Comparison of ENCODE assay signal across 12 cellular contexts in the genomic region with DNA sequence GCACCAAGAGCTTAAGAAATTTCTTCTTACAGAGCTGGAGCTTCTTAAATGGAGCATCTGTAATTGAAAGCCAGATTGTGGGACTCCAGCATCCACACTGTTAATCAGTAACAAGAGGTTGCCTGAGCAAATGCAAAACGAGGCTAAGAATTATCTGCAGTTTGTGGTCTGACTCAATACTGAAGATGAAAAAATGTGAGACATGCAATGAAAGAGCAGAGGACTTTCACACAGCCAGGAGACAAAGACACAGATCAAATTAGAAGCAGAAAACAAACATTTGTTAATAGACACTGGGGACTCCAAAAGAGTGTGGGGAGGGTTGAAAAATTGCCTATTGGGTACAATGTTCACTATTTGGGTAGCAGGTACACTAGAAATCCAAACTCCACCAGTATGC.
A peak's percentile ranks its signal among the peaks of the same experiment; 100 is the strongest.
DNase-seq lines count a peak whose midpoint lies in the region; ATAC-seq and TF ChIP-seq lines count a peak whose summit lies in the region.
"Had no signal": no experiment of that assay in that cellular context is flagged by ENCODE, and none has a peak within 500 bp of the region (broad histone marks: within the 10 kb centered on the region; RNA-seq: fewer than 3 reads in every experiment).

No MANE protein-coding gene starts in this region.

- no peaks in the 10 kb centered on the region for H3K9me3 ChIP-seq in CD8-positive, alpha-beta memory T cell (ENCODE audit: low read length)
- H3K9me3 ChIP-seq in uterus: no peaks in the 10 kb centered on the region

- no peak for TF ChIP-seq CTCF in uterus (IDR thresholded peaks at IDR 0.05)

- intact Hi-C loops in activated T-helper 2 cell treated with anti-CD3 and anti-CD28 coated beads, Interferon-gamma antibody, Interleukin-2, Interleukin-4, amounts not matched to agents 10 μg/mL and 5 μg/mL and 100 μg/mL, durations not matched to agents 14 hours and 24 hours and 36 hours (cut with micrococcal nuclease): no loop called here
- intact Hi-C loops in uterus (cut with DNase I; ENCODE audit: low total_unique reads): no loop called here

- TF ChIP-seq POLR2A in uterus (IDR thresholded peaks at IDR 0.05): no peak

- no peak overlapping the region for H3K4me3 ChIP-seq in CD8-positive, alpha-beta memory T cell (ENCODE audit: low read length)
- H3K4me3 ChIP-seq in uterus: no peak overlapping the region

- DNase-seq in kidney tubule cell (ENCODE audit: low spot score) (peak; percentile 75), SIG-M5 treated with dmso at 0.1 percent for 504 hours (lab: John Stamatoyannopoulos, UW; ENCODE audit: unreplicated experiment) (no peak), uterus (no peak)
- DNase-seq in activated T-helper 2 cell treated with anti-CD3 and anti-CD28 coated beads, Interferon-gamma antibody, Interleukin-2, Interleukin-4, amounts not matched to agents 10 μg/mL and 5 μg/mL and 100 μg/mL, durations not matched to agents 14 hours and 24 hours and 36 hours (ENCODE audit: low spot score): no peak
- no peak for DNase-seq in CD8-positive, alpha-beta memory T cell
- DNase-seq: caudate nucleus; NK-92 treated with Interleukin-12 subunit alpha and Interleukin-12 subunit beta, amount 100 ng/mL, for 24 hours had no signal

- no peaks in the 10 kb centered on the region for H3K27me3 ChIP-seq in CD8-positive, alpha-beta memory T cell (ENCODE audit: insufficient read depth, low read length, poor library complexity, severe bottlenecking)
- no peaks in the 10 kb centered on the region for H3K27me3 ChIP-seq in uterus

- no peaks in the 10 kb centered on the region for H3K9me3 Mint-ChIP-seq in activated T-helper 2 cell treated with anti-CD3 and anti-CD28 coated beads, Interferon-gamma antibody, Interleukin-2, Interleukin-4, amounts not matched to agents 10 μg/mL and 5 μg/mL and 100 μg/mL, durations not matched to agents 14 hours and 24 hours and 36 hours
- no peaks in the 10 kb centered on the region for H3K9me3 Mint-ChIP-seq in CD8-positive, alpha-beta memory T cell

- no peaks in the 10 kb centered on the region for H3K36me3 Mint-ChIP-seq in activated T-helper 2 cell treated with anti-CD3 and anti-CD28 coated beads, Interferon-gamma antibody, Interleukin-2, Interleukin-4, amounts not matched to agents 10 μg/mL and 5 μg/mL and 100 μg/mL, durations not matched to agents 14 hours and 24 hours and 36 hours (ENCODE audit: low read depth)
- peaks cover 0 to 2% (median 0%) of the 10 kb centered on the region in 3 donors for H3K36me3 Mint-ChIP-seq in CD8-positive, alpha-beta memory T cell

- H3K27ac ChIP-seq in CD8-positive, alpha-beta memory T cell (ENCODE audit: low read depth, low read length): no peak overlapping the region
- no peak overlapping the region for H3K27ac ChIP-seq in uterus
- H3K27ac ChIP-seq: KMS-11, parathyroid adenoma had no signal

- no peaks in the 10 kb centered on the region for H3K4me1 ChIP-seq in CD8-positive, alpha-beta memory T cell (ENCODE audit: insufficient read depth, low read length)
- no peaks in the 10 kb centered on the region for H3K4me1 ChIP-seq in uterus
- H3K4me1 ChIP-seq: parathyroid adenoma had no signal

- ATAC-seq in GM18858 (IDR thresholded peaks at IDR 0.05; ENCODE audit: unreplicated experiment) (peak; percentile 77), GM21526 (IDR thresholded peaks at IDR 0.05; ENCODE audit: low FRiP score, unreplicated experiment) (peak; percentile 60), HG03175 (IDR thresholded peaks at IDR 0.05; ENCODE audit: unreplicated experiment) (peak; percentile 86)

- H3K4me3 Mint-ChIP-seq in activated T-helper 2 cell treated with anti-CD3 and anti-CD28 coated beads, Interferon-gamma antibody, Interleukin-2, Interleukin-4, amounts not matched to agents 10 μg/mL and 5 μg/mL and 100 μg/mL, durations not matched to agents 14 hours and 24 hours and 36 hours (ENCODE audit: low read depth): no peak overlapping the region
- no peak overlapping the region for H3K4me3 Mint-ChIP-seq in CD8-positive, alpha-beta memory T cell

- H3K4me1 Mint-ChIP-seq in activated T-helper 2 cell treated with anti-CD3 and anti-CD28 coated beads, Interferon-gamma antibody, Interleukin-2, Interleukin-4, amounts not matched to agents 10 μg/mL and 5 μg/mL and 100 μg/mL, durations not matched to agents 14 hours and 24 hours and 36 hours (ENCODE audit: low read depth): no peaks in the 10 kb centered on the region
- H3K4me1 Mint-ChIP-seq in CD8-positive, alpha-beta memory T cell: peaks cover 15 to 54% (median 17%) of the 10 kb centered on the region in 3 donors

- POLR2A ChIA-PET in CD8-positive, alpha-beta memory T cell (lab: Charles Lee): no interaction called here

- CTCF ChIA-PET in CD8-positive, alpha-beta memory T cell (lab: Charles Lee): interaction anchor here (1.0 to 1.6 kb wide), 3 partner anchors 16 to 23 kb away, joined by 3 to 5 read pairs (median 4); no protein-coding TSS in a partner anchor

- peaks cover 8% of the 10 kb centered on the region for H3K27me3 Mint-ChIP-seq in activated T-helper 2 cell treated with anti-CD3 and anti-CD28 coated beads, Interferon-gamma antibody, Interleukin-2, Interleukin-4, amounts not matched to agents 10 μg/mL and 5 μg/mL and 100 μg/mL, durations not matched to agents 14 hours and 24 hours and 36 hours (ENCODE audit: low read depth)
- no peaks in the 10 kb centered on the region for H3K27me3 Mint-ChIP-seq in CD8-positive, alpha-beta memory T cell

- H3K27ac Mint-ChIP-seq in activated T-helper 2 cell treated with anti-CD3 and anti-CD28 coated beads, Interferon-gamma antibody, Interleukin-2, Interleukin-4, amounts not matched to agents 10 μg/mL and 5 μg/mL and 100 μg/mL, durations not matched to agents 14 hours and 24 hours and 36 hours: no peak overlapping the region
- peak overlapping the region in 1 of 8 donors; percentile 0 for H3K27ac Mint-ChIP-seq in CD8-positive, alpha-beta memory T cell

- no peaks in the 10 kb centered on the region for H3K36me3 ChIP-seq in CD8-positive, alpha-beta memory T cell (ENCODE audit: insufficient read depth, low read length)
- no peaks in the 10 kb centered on the region for H3K36me3 ChIP-seq in uterus
